In the genomic region with DNA sequence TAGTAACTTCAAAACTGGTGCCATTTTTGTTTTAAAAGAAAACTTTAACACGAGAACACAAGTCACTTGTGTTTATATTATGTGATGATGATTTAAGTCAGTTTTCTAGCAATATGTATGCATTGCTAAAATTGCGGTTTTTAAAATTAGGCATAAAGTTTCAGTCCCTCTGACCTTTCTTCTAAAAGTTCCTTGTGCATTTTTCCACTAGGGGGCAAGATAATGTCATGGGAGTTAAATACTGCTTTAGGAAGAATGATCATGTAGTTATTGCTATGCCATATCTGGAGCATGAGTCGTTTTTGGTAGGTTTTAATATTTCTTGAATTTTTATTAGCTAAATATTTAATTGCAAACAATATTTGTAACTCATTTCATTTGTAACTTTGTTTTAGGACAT, we compare ENCODE assay signal across 7 cellular contexts. TPM values are rescaled to one million over a fixed set of nuclear protein-coding genes. Genes with fewer than 3 reads are reported as not detected.
DNase-seq lines count a peak whose midpoint lies in the region; ATAC-seq and TF ChIP-seq lines count a peak whose summit lies in the region.

No MANE protein-coding gene starts in this region.

- no peaks in the 10 kb centered on the region for H3K9me3 ChIP-seq in breast epithelium

- TF ChIP-seq POLR2A in breast epithelium (IDR thresholded peaks at IDR 0.05), result no peak

- H3K36me3 ChIP-seq in breast epithelium, result no peaks in the 10 kb centered on the region

- H3K27ac ChIP-seq in breast epithelium, result no peak overlapping the region

- no peaks in the 10 kb centered on the region for H3K27me3 ChIP-seq in breast epithelium

- ATAC-seq in GM21423 (IDR thresholded peaks at IDR 0.05; ENCODE audit: unreplicated experiment) (no peak), HG03439 (IDR thresholded peaks at IDR 0.05; ENCODE audit: unreplicated experiment) (no peak), GM21619 (IDR thresholded peaks at IDR 0.05; ENCODE audit: unreplicated experiment) (no peak)

- POLR2A ChIA-PET in GM10248 (lab: Yijun Ruan, JAX), result no interaction called here

- no peaks in the 10 kb centered on the region for H3K4me1 ChIP-seq in breast epithelium

- intact Hi-C loops in breast epithelium (cut with DNase I; ENCODE audit: low total_unique reads), result no loop called here

- CTCF ChIA-PET in GM10248 (lab: Yijun Ruan, JAX), result interaction anchor here (0.6 to 4.7 kb wide), 10 partner anchors 10 to 418 kb away, joined by 3 to 27 read pairs (median 8); a partner anchor contains a TSS

- TF ChIP-seq CTCF in GM10248 (IDR thresholded peaks at IDR 0.05; ENCODE audit: control extremely low read depth, extremely low read depth, low read depth, missing control alignments) (peak; percentile 40), breast epithelium (IDR thresholded peaks at IDR 0.05) (peak; percentile 52 to 68 (median 65))

- no peak for DNase-seq in GM10248 (ENCODE audit: extremely low spot score)
- peak; percentile 65 for DNase-seq in NAMALWA (ENCODE audit: low spot score)
- DNase-seq in breast epithelium (ENCODE audit: low spot score in 2 of 2), result no peak
- peak; percentile 61 to 65 for DNase-seq in lung microvascular endothelial cell (ENCODE audit: low read depth in 2 of 2)

- no peak overlapping the region for H3K4me3 ChIP-seq in breast epithelium

RNA-seq across cellular contexts. Expression of a gene that starts 10.7 kb away (rescaled TPM):
- total RNA-seq in breast epithelium (1 to 10 TPM in 2 of 3 donors, under 1 TPM in 1; 0.48 to 4.9 (median 4.1) TPM), lung microvascular endothelial cell (1.2 and 2.8 TPM in 2 replicates)

Comparison
In these comparisons a context has a peak if more than half of its experiments do, and no peak if none do; other contexts are left out.
1. DNase-seq: peak in NAMALWA (single experiment) and lung microvascular endothelial cell (2 of 2); none in GM10248 (single experiment) and breast epithelium (0 of 2).